ENCODE assay signal across 20 cellular contexts in the genomic region with DNA sequence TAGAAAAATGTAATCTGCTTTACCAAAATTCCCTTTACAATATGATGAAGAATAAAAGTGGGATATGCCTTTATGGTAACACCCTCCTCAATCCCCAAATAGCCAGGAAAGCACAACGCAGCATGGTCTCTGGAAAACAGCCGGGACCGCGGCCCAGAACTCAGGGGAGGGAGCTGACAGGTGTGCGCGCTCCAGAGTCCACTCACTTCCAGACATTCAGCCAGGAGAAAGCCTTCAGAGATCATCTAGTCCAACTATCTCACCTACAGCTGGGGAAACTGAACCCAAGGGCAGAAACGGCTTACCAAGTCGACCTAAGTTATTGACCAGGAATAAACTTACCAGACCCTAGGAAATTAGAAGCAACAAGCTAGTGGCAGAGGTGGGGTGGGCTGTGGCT.
"Had no signal": no experiment of that assay in that cellular context is flagged by ENCODE, and none has a peak within 500 bp of the region (broad histone marks: within the 10 kb centered on the region; RNA-seq: fewer than 3 reads in every experiment).

No MANE protein-coding gene starts in this region.

- H3K4me1 ChIP-seq: adrenal gland, esophagus squamous epithelium, lower lobe of right lung, pancreas, transverse colon had no signal

- H3K27ac ChIP-seq: adrenal gland, esophagus squamous epithelium, lower lobe of right lung, pancreas, skin epidermis, transverse colon had no signal

- H3K36me3 ChIP-seq: adrenal gland, esophagus squamous epithelium, lower lobe of right lung, pancreas, transverse colon had no signal

- H3K4me3 ChIP-seq: adrenal gland, esophagus squamous epithelium, lower lobe of right lung, pancreas, skin epidermis, transverse colon had no signal

- H3K27me3 ChIP-seq: adrenal gland, esophagus squamous epithelium, pancreas, transverse colon had no signal

- H3K4me3 Mint-ChIP-seq: activated naive CD4-positive, alpha-beta T cell treated with anti-CD3 and anti-CD28 coated beads, Interleukin-2, amount 50 U/mL, for 24 hours; activated T-cell treated with anti-CD3 and anti-CD28 coated beads, Interleukin-2, amount 50 U/mL, for 24 hours; neural crest cell; T-cell had no signal

- H3K27ac Mint-ChIP-seq: activated naive CD4-positive, alpha-beta T cell treated with anti-CD3 and anti-CD28 coated beads, Interleukin-2, amount 50 U/mL, for 24 hours; activated T-cell treated with anti-CD3 and anti-CD28 coated beads, Interleukin-2, amount 50 U/mL, for 24 hours; T-cell had no signal

- H3K4me1 Mint-ChIP-seq: activated naive CD4-positive, alpha-beta T cell treated with anti-CD3 and anti-CD28 coated beads, Interleukin-2, amount 50 U/mL, for 24 hours; neural crest cell; T-cell had no signal

- ATAC-seq: T-cell had no signal

- H3K36me3 Mint-ChIP-seq: activated naive CD4-positive, alpha-beta T cell treated with anti-CD3 and anti-CD28 coated beads, Interleukin-2, amount 50 U/mL, for 24 hours; T-cell had no signal

- H3K9me3 ChIP-seq: adrenal gland, pancreas had no signal

- DNase-seq: activated CD4-positive, alpha-beta T cell treated with anti-CD3 and anti-CD28 coated beads, Interleukin-2, amount 50 U/mL, for 4 hours; activated CD4-positive, CD25-positive, alpha-beta regulatory T cell treated with anti-CD3 and anti-CD28 coated beads, Interleukin-2, amount 50 U/mL, for 72 hours; activated effector memory CD4-positive, alpha-beta T cell treated with Interleukin-2 at 50 U/mL for 16 hours; activated T-cell treated with anti-CD3 and anti-CD28 coated beads, Interleukin-2, amount 50 U/mL, for 24 hours; esophagus squamous epithelium; foreskin fibroblast; lower lobe of right lung; midbrain; pancreas; SK-N-SH; stimulated activated CD4-positive, alpha-beta T cell treated with anti-CD3 and anti-CD28 coated beads, Interleukin-4, amount 100 ng/mL, for 24 hours; stimulated activated naive CD4-positive, alpha-beta T cell; substantia nigra; T-cell; T-helper 9 cell; transverse colon had no signal
